In genomic region chr12:4119157-4119761, GRCh38 we compare ENCODE assay signal across 9 cellular contexts.
DNase-seq lines count a peak whose midpoint lies in the region; ATAC-seq and TF ChIP-seq lines count a peak whose summit lies in the region.
"Had no signal": no experiment of that assay in that cellular context is flagged by ENCODE, and none has a peak within 500 bp of the region (broad histone marks: within the 10 kb centered on the region; RNA-seq: fewer than 3 reads in every experiment).

No MANE protein-coding gene starts in this region.

- WGBS in right cardiac atrium: 85% methylated on average over 7 of the region's 7 CpGs

- H3K4me1 ChIP-seq in colonic mucosa (peaks cover 16% of the 10 kb centered on the region), right cardiac atrium (ENCODE audit: control insufficient read depth, insufficient read depth, low read length) (peaks cover 9% of the 10 kb centered on the region)

- H3K27me3 ChIP-seq in colonic mucosa: no peaks in the 10 kb centered on the region
- H3K27me3 ChIP-seq in right cardiac atrium (ENCODE audit: control insufficient read depth, insufficient read depth): no peaks in the 10 kb centered on the region

- POLR2A ChIA-PET in GM10248 (lab: Yijun Ruan, JAX): no interaction called here

- H3K4me3 ChIP-seq in colonic mucosa (no peak overlapping the region), right cardiac atrium (ENCODE audit: low read length) (no peak overlapping the region)

- no peaks in the 10 kb centered on the region for H3K36me3 ChIP-seq in colonic mucosa

- intact Hi-C loops in colonic mucosa (cut with DNase I) (no loop called here), right cardiac atrium (cut with DNase I) (loop anchor here in 1 of 4 donors (10.0 kb wide), 1 partner anchor 156 kb away; the partner anchor contains the start of gene CCND2)

- H3K27ac ChIP-seq in colonic mucosa (no peak overlapping the region), right cardiac atrium (ENCODE audit: low read length) (no peak overlapping the region)

- DNase-seq in GM10248 (ENCODE audit: extremely low spot score) (peak; percentile 80), colonic mucosa (peak; percentile 21), activated gamma-delta T cell (lab: John Stamatoyannopoulos, UW) (no peak), right cardiac atrium (no peak), mucosa of gallbladder (ENCODE audit: low spot score) (no peak)
- DNase-seq in NK-92 treated with Interleukin-12 subunit alpha and Interleukin-12 subunit beta, amount 100 ng/mL, for 24 hours (lab: John Stamatoyannopoulos, UW): no peak
- DNase-seq: MV-4-11 had no signal

- H3K9ac ChIP-seq in colonic mucosa (ENCODE audit: low read depth in 2 of 2, low read length in 2 of 2): no peak overlapping the region

- CTCF ChIA-PET in GM10248 (lab: Yijun Ruan, JAX): interaction anchor here (0.9 to 3.2 kb wide), 3 partner anchors 12 to 28 kb away, joined by 5 to 11 read pairs (median 11); no protein-coding TSS in a partner anchor

- peak; percentile 64 for ATAC-seq in GM21367 (IDR thresholded peaks at IDR 0.05; ENCODE audit: unreplicated experiment)
- ATAC-seq in HG03442 (IDR thresholded peaks at IDR 0.05; ENCODE audit: unreplicated experiment): peak; percentile 63
- no peak for ATAC-seq in right cardiac atrium

- H3K9me3 ChIP-seq in colonic mucosa (no peaks in the 10 kb centered on the region), right cardiac atrium (ENCODE audit: control insufficient read depth, low read length) (no peaks in the 10 kb centered on the region)

- TF ChIP-seq CTCF in GM10248 (IDR thresholded peaks at IDR 0.05; ENCODE audit: control extremely low read depth, extremely low read depth, low read depth, missing control alignments): no peak
- TF ChIP-seq CTCF in colonic mucosa (IDR thresholded peaks at IDR 0.05): no peak

Comparison
In these comparisons a context has a peak if more than half of its experiments do, and no peak if none do; other contexts are left out.
1. DNase-seq: peak in GM10248 (single experiment) and colonic mucosa (single experiment); none in NK-92 treated with Interleukin-12 subunit alpha and Interleukin-12 subunit beta, amount 100 ng/mL, for 24 hours (single experiment), activated gamma-delta T cell (single experiment), right cardiac atrium (0 of 3) and mucosa of gallbladder (single experiment).
2. ATAC-seq: peak in GM21367 (single experiment) and HG03442 (single experiment); none in right cardiac atrium (0 of 2).